Comparison of ENCODE assay signal across 8 cellular contexts in the genomic region with DNA sequence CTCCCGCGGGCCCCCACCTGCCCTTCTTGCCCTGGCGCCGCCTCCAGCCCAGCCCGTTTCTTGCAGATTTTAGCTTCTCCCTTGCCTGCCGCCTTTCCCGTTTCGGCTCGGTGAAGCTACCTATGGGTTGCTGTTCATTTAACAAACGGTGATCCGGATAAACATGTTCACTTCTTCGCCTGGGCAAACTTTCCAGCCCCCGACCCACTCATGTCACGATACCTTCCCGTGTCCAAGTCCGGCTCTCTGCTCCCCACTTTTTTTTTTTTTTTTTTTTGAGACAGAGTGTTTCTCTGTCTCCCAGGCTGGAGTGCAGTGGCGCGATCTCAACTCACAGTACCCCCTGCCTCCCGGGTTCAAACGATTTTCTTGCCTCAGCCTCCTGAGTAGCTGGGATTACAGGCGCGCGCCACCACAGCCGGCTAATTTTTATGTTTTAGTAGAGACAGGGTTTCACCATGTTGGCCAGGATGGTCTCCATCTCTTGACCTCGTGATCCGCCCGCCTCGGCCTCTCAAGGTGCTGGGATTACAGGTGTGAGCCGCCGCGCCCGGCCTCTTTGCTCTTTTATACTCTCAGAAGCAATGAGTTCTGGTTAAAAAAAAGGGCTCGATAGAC. TPM values are rescaled to one million over a fixed set of nuclear protein-coding genes. Genes with fewer than 3 reads are reported as not detected.
DNase-seq lines count a peak whose midpoint lies in the region; ATAC-seq and TF ChIP-seq lines count a peak whose summit lies in the region.

No MANE protein-coding gene starts in this region.

- H3K4me3 ChIP-seq in right atrium auricular region (peak overlapping the region; percentile 66 to 68), skeletal muscle tissue (ENCODE audit: low read length in 3 of 3) (peak overlapping the region; percentile 78 to 89 (median 83))

- peak overlapping the region; percentile 89 to 95 (median 94); a peak in 6 of 7 replicates for H3K27ac Mint-ChIP-seq in H9
- H3K27ac Mint-ChIP-seq in activated T-helper 17 cell treated with anti-CD3 and anti-CD28 coated beads, Interleukin-2, amount 50 U/mL, for 72 hours: peak overlapping the region; percentile 95

- no peak overlapping the region for H3K18ac ChIP-seq in H9 (ENCODE audit: insufficient read length, low read depth, low read length)

- H2BK120ac ChIP-seq in H9 (ENCODE audit: low read depth, low read length, poor library complexity, severe bottlenecking): no peak overlapping the region

- H3K4me1 ChIP-seq in H9 (ENCODE audit: insufficient read depth, low read length) (peaks cover 4% of the 10 kb centered on the region; the same call in 1 of the 2 replicates), right atrium auricular region (peaks cover 0 to 41% of the 10 kb centered on the region in 2 donors), skeletal muscle tissue (ENCODE audit: control insufficient read depth in 3 of 3, insufficient read depth in 3 of 3, low read length in 3 of 3) (peaks cover 23 to 38% (median 37%) of the 10 kb centered on the region in 3 donors)

- H3K27me3 ChIP-seq in H9 (ENCODE audit: insufficient read depth, low read length) (no peaks in the 10 kb centered on the region), right atrium auricular region (no peaks in the 10 kb centered on the region), skeletal muscle tissue (ENCODE audit: control insufficient read depth in 3 of 3, insufficient read depth in 3 of 3, low read length in 3 of 3) (no peaks in the 10 kb centered on the region)

- H2AK5ac ChIP-seq in H9 (ENCODE audit: insufficient read length, low read length): no peak overlapping the region

- no peak overlapping the region for H3K4ac ChIP-seq in H9 (ENCODE audit: low read depth, low read length)

- H4K8ac ChIP-seq in H9 (replicated peaks; ENCODE audit: insufficient read length, low read depth, low read length): no peak overlapping the region

- H3K27ac ChIP-seq in H9 (ENCODE audit: insufficient read length, low read depth, low read length) (no peak overlapping the region), right atrium auricular region (peak overlapping the region; percentile 99 to 100), skeletal muscle tissue (ENCODE audit: low read depth, low read length) (peak overlapping the region; percentile 97)

- peaks cover 0 to 3% of the 10 kb centered on the region in 2 experiments; a peak in 1 of 5 replicates for H3K9me3 Mint-ChIP-seq in H9
- H3K9me3 Mint-ChIP-seq in activated T-helper 17 cell treated with anti-CD3 and anti-CD28 coated beads, Interleukin-2, amount 50 U/mL, for 72 hours: no peaks in the 10 kb centered on the region

- H3K9me3 ChIP-seq in H9 (ENCODE audit: control insufficient read depth, low read depth, low read length): no peaks in the 10 kb centered on the region
- H3K9me3 ChIP-seq in right atrium auricular region: no peaks in the 10 kb centered on the region
- no peaks in the 10 kb centered on the region for H3K9me3 ChIP-seq in skeletal muscle tissue (ENCODE audit: control insufficient read depth in 3 of 3, low read length in 3 of 3)

- H3K4me3 Mint-ChIP-seq in H9: peak overlapping the region; percentile 76 to 84
- peak overlapping the region; percentile 85 for H3K4me3 Mint-ChIP-seq in activated T-helper 17 cell treated with anti-CD3 and anti-CD28 coated beads, Interleukin-2, amount 50 U/mL, for 72 hours

- no peak overlapping the region for H3K56ac ChIP-seq in H9 (ENCODE audit: insufficient read length, low read depth, low read length)

- peaks cover 43 to 47% of the 10 kb centered on the region in 2 experiments for H3K4me1 Mint-ChIP-seq in H9
- H3K4me1 Mint-ChIP-seq in activated T-helper 17 cell treated with anti-CD3 and anti-CD28 coated beads, Interleukin-2, amount 50 U/mL, for 72 hours: peaks cover 5% of the 10 kb centered on the region

- ATAC-seq in activated T-helper 17 cell treated with anti-CD3 and anti-CD28 coated beads, Interleukin-2, amount 50 U/mL, for 72 hours (replicated peaks): no peak
- ATAC-seq in HG03432 (IDR thresholded peaks at IDR 0.05; ENCODE audit: unreplicated experiment): no peak

- DNase-seq in H9: no peak
- no peak for DNase-seq in right atrium auricular region (ENCODE audit: low spot score)
- DNase-seq in HuH-7.5 (ENCODE audit: low spot score): no peak
- DNase-seq in GM03348 (ENCODE audit: low spot score): no peak
- no peak for DNase-seq in hepatic stellate cell (ENCODE audit: low spot score)

- WGBS in H9 (ENCODE audit: extremely low coverage, insufficient read length, low lambda C conversion rate): no CpG with 5 or more reads among the region's 33 CpGs

- H3K23ac ChIP-seq in H9 (ENCODE audit: insufficient read length, low read depth, low read length): no peak overlapping the region

- no peaks in the 10 kb centered on the region for H3K79me1 ChIP-seq in H9 (ENCODE audit: insufficient read depth, low read depth, low read length, poor library complexity, severe bottlenecking)

- no peaks in the 10 kb centered on the region for H3K79me2 ChIP-seq in H9 (ENCODE audit: insufficient read depth, low read length)

- H3K36me3 ChIP-seq in right atrium auricular region: no peaks in the 10 kb centered on the region
- no peaks in the 10 kb centered on the region for H3K36me3 ChIP-seq in skeletal muscle tissue (ENCODE audit: control insufficient read depth in 3 of 3, insufficient read depth in 3 of 3, low read length in 3 of 3)

- H4K20me1 ChIP-seq in H9 (ENCODE audit: control insufficient read depth, insufficient read depth, insufficient read length): no peaks in the 10 kb centered on the region

- H3K23me2 ChIP-seq in H9 (ENCODE audit: insufficient read length, low read depth, low read length, poor library complexity, severe bottlenecking): no peaks in the 10 kb centered on the region

- H3K4me2 ChIP-seq in H9 (ENCODE audit: insufficient read depth, insufficient read length, low read length): peak overlapping the region; percentile 71

- H2BK5ac ChIP-seq in H9 (ENCODE audit: insufficient read length, low read length): no peak overlapping the region

- H4K91ac ChIP-seq in H9 (ENCODE audit: insufficient read length, low read depth, low read length): no peak overlapping the region

- H3K14ac ChIP-seq in H9 (ENCODE audit: insufficient read depth, low read length): no peak overlapping the region; the same call in 1 of the 2 replicates

- H2BK20ac ChIP-seq in H9 (ENCODE audit: low read depth, low read length, poor library complexity, severe bottlenecking): no peak overlapping the region

- TF ChIP-seq CTCF in H9 (conservative IDR thresholded peaks at IDR 0.05): no peak
- TF ChIP-seq CTCF in right atrium auricular region (IDR thresholded peaks at IDR 0.05): no peak

- peaks cover 59% of the 10 kb centered on the region for H3K27me3 Mint-ChIP-seq in H9 (ENCODE audit: low read depth)
- H3K27me3 Mint-ChIP-seq in activated T-helper 17 cell treated with anti-CD3 and anti-CD28 coated beads, Interleukin-2, amount 50 U/mL, for 72 hours: no peaks in the 10 kb centered on the region

- H3K9ac ChIP-seq in H9 (ENCODE audit: extremely low read depth, insufficient read length, low read length) (no peak overlapping the region), skeletal muscle tissue (ENCODE audit: low read depth in 1 of 3, low read length in 3 of 3) (peak overlapping the region; percentile 83 to 92 (median 87))

- H2AFZ ChIP-seq in H9 (ENCODE audit: low read length): peak overlapping the region; percentile 87

- no peaks in the 10 kb centered on the region for H3K36me3 Mint-ChIP-seq in H9 (ENCODE audit: insufficient read depth in 1 of 3, low read depth in 3 of 3)
- peaks cover 6% of the 10 kb centered on the region for H3K36me3 Mint-ChIP-seq in activated T-helper 17 cell treated with anti-CD3 and anti-CD28 coated beads, Interleukin-2, amount 50 U/mL, for 72 hours (ENCODE audit: low read depth)

- H2BK12ac ChIP-seq in H9 (ENCODE audit: insufficient read length, low read depth, low read length): peak overlapping the region; percentile 80

- no peak overlapping the region for H2BK15ac ChIP-seq in H9 (ENCODE audit: low read depth, low read length)

- no peak overlapping the region for H4K5ac ChIP-seq in H9 (ENCODE audit: insufficient read length, low read depth, low read length)

- H3T11ph ChIP-seq in H9 (ENCODE audit: low read length): no peak overlapping the region

RNA-seq across cellular contexts. Expression of a gene that starts 1.0 kb away (rescaled TPM):
- total RNA-seq in H9 (2021) (0.83 and 0.97 TPM in 2 replicates), right atrium auricular region (10 to 100 TPM; 13.4 to 14.5 TPM), skeletal muscle tissue (6.8 TPM)
- 1 to 10 TPM; 5.1 to 6.2 TPM for total RNA-seq in activated T-helper 17 cell treated with anti-CD3 and anti-CD28 coated beads, Interleukin-2, amount 50 U/mL, for 72 hours
